Comparison of ENCODE assay signal across 23 cellular contexts in the genomic region with DNA sequence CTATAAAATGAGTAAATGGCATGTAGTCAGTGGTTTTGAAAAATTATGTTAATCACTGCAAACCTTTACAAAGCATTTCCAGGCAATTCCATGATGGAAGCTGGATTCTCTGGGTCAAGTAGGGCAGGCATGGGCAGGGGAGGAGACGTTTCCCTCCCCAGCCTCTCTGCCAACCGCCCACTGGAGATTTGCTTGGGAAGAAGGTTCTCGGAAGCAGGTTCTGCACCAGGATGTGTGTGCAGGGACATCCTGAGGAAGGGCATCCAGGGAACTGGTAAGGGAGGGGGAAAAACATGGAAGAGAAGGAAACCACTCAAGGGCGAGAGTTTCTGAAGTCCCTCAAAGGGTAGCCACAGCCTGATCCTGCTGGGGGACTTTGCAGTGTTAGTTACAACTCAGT.
"Had no signal": no experiment of that assay in that cellular context is flagged by ENCODE, and none has a peak within 500 bp of the region (broad histone marks: within the 10 kb centered on the region; RNA-seq: fewer than 3 reads in every experiment).

No MANE protein-coding gene starts in this region.

- H3K4me3 ChIP-seq: esophagus squamous epithelium, gastroesophageal sphincter, heart right ventricle had no signal

- H3K4me1 ChIP-seq: esophagus squamous epithelium, gastroesophageal sphincter had no signal

- DNase-seq: activated CD4-positive, alpha-beta memory T cell treated with anti-CD3 and anti-CD28 coated beads for 36 hours; activated CD4-positive, alpha-beta T cell treated with anti-CD3 and anti-CD28 coated beads for 36 hours; activated CD4-positive, alpha-beta T cell treated with anti-CD3 and anti-CD28 coated beads, Interleukin-2, amount 10 ng/mL, durations not matched to agents 24 days and 14 days; activated CD4-positive, CD25-positive, alpha-beta regulatory T cell; activated CD4-positive, CD25-positive, alpha-beta regulatory T cell treated with anti-CD3 and anti-CD28 coated beads, Interleukin-2, amount 50 U/mL, for 72 hours; activated CD8-positive, alpha-beta T cell treated with anti-CD3 and anti-CD28 coated beads, Interleukin-2, amount 10 ng/mL, durations not matched to agents 7 days and 5 days; activated effector memory CD4-positive, alpha-beta T cell treated with Interleukin-2 at 50 U/mL for 16 hours; activated gamma-delta T cell treated with Interleukin-2 at 50 U/mL for 16 hours; activated naive CD4-positive, alpha-beta T cell treated with anti-CD3 and anti-CD28 coated beads, Interleukin-2, amount 50 U/mL, for 16 hours; activated naive CD4-positive, alpha-beta T cell treated with Interleukin-2 at 50 U/mL for 16 hours; activated T-cell treated with anti-CD3 and anti-CD28 coated beads, Interleukin-2, amount 50 U/mL, for 4 hours; amniotic stem cell; anterior cingulate cortex; brain microvascular endothelial cell; caudate nucleus; effector CD8-positive, alpha-beta T cell; esophagus squamous epithelium; foreskin melanocyte; heart right ventricle; T-helper 2 cell had no signal

- H3K27me3 ChIP-seq: brain microvascular endothelial cell, esophagus squamous epithelium had no signal

- H3K27ac ChIP-seq: brain microvascular endothelial cell, epithelial cell of prostate, esophagus squamous epithelium, gastroesophageal sphincter, heart right ventricle had no signal

- ATAC-seq: activated CD4-positive, alpha-beta T cell treated with anti-CD3 and anti-CD28 coated beads for 36 hours; activated CD8-positive, alpha-beta T cell treated with anti-CD3 and anti-CD28 coated beads, Interleukin-2, amount 10 ng/mL, durations not matched to agents 7 days and 5 days; activated T-cell treated with anti-CD3 and anti-CD28 coated beads, Interleukin-2, amount 50 U/mL, for 4 hours; activated T-helper 17 cell treated with anti-CD3 and anti-CD28 coated beads, Interleukin-2, amount 50 U/mL, for 72 hours; gastroesophageal sphincter; heart right ventricle had no signal

- H3K9me3 ChIP-seq: esophagus squamous epithelium, gastroesophageal sphincter, heart right ventricle had no signal

- H3K36me3 ChIP-seq: brain microvascular endothelial cell, esophagus squamous epithelium, gastroesophageal sphincter, heart right ventricle had no signal
